ENCODE assay signal across 18 cellular contexts in the genomic region with DNA sequence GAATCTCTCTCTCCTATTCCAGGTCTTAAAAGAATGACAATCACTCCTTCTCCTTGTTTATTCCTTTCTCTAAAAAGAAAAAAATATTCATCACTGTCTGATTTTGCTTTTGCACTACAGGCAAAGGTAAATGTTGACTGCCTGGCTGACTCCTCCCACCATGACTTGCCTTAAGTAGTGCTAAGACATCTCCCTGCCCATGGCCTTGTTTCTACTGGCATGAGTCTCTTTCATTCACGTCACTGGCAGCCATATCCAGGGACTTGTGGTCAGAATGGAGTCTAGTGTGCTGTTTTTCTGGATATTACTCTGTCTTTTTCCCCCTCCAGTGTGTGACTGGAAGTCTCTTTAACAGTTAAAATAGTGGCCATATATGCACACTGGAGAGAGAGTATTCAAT.
DNase-seq lines count a peak whose midpoint lies in the region; ATAC-seq and TF ChIP-seq lines count a peak whose summit lies in the region.
"Had no signal": no experiment of that assay in that cellular context is flagged by ENCODE, and none has a peak within 500 bp of the region (broad histone marks: within the 10 kb centered on the region; RNA-seq: fewer than 3 reads in every experiment).

No MANE protein-coding gene starts in this region.

- no peak overlapping the region for H3K18ac ChIP-seq in trophoblast cell (ENCODE audit: low read length)

- H4K12ac ChIP-seq in trophoblast cell (ENCODE audit: low read depth, low read length) = no peak overlapping the region

- H3K4ac ChIP-seq in trophoblast cell (ENCODE audit: low read depth, low read length) = no peak overlapping the region

- no CpG with 5 or more reads among the region's 1 CpG for WGBS in trophoblast cell (ENCODE audit: extremely low coverage, insufficient coverage, insufficient read length)

- in situ Hi-C loops in brain microvascular endothelial cell (cut with HindIII; ENCODE audit: low pct_ligation_motif_present, low sequenced_read_pairs) = no loop called here

- H2BK5ac ChIP-seq in trophoblast cell (ENCODE audit: low read depth, low read length, poor library complexity) = no peak overlapping the region

- H3K79me2 ChIP-seq in DND-41 (ENCODE audit: insufficient read depth, low read length) (no peaks in the 10 kb centered on the region), trophoblast cell (ENCODE audit: control insufficient read depth, insufficient read depth, low read length, poor library complexity) (no peaks in the 10 kb centered on the region)

- no peak overlapping the region for H2AK5ac ChIP-seq in trophoblast cell (ENCODE audit: low read length)

- H3K27ac ChIP-seq in DND-41 (ENCODE audit: low read length) (no peak overlapping the region), brain microvascular endothelial cell (no peak overlapping the region), trophoblast cell (ENCODE audit: low read depth, low read length) (no peak overlapping the region)
- H3K27ac ChIP-seq: adrenal gland, colonic mucosa, tibial artery had no signal

- no peak overlapping the region for H2BK12ac ChIP-seq in trophoblast cell (ENCODE audit: low read length)

- no peak for ATAC-seq in DND-41 (ENCODE audit: insufficient read depth, low read depth)
- no peak for ATAC-seq in HG03108 (IDR thresholded peaks at IDR 0.05; ENCODE audit: unreplicated experiment)

- no peak overlapping the region for H4K8ac ChIP-seq in trophoblast cell (ENCODE audit: low read depth, low read length)

- no peak overlapping the region for H4K91ac ChIP-seq in trophoblast cell (ENCODE audit: low read depth, low read length)

- H3K4me2 ChIP-seq in DND-41 (ENCODE audit: insufficient read depth, low read length) (no peak overlapping the region), trophoblast cell (ENCODE audit: low read length) (no peak overlapping the region)

- H3K4me1 ChIP-seq in DND-41 (ENCODE audit: insufficient read depth, low read length) (peaks cover 8% of the 10 kb centered on the region), trophoblast cell (ENCODE audit: control insufficient read depth in 1 of 2, insufficient read depth in 2 of 2, low read length in 2 of 2) (no peaks in the 10 kb centered on the region)
- H3K4me1 ChIP-seq: adrenal gland, colonic mucosa, tibial artery had no signal

- H3K4me3 ChIP-seq in DND-41 (ENCODE audit: low read depth in 1 of 2, low read length in 2 of 2) (no peak overlapping the region), brain microvascular endothelial cell (ENCODE audit: low read depth, low read length) (no peak overlapping the region), trophoblast cell (ENCODE audit: low read depth, low read length) (no peak overlapping the region)
- H3K4me3 ChIP-seq: adrenal gland, colonic mucosa, heart right ventricle, skin epidermis, tibial artery had no signal

- H2AFZ ChIP-seq in DND-41 (ENCODE audit: low read depth, low read length) (peak overlapping the region; percentile 23), trophoblast cell (ENCODE audit: insufficient read depth, low read length, poor library complexity) (no peak overlapping the region)

- H3K9me3 ChIP-seq in DND-41 (ENCODE audit: insufficient read depth, low read length, severe bottlenecking) (peaks cover 18% of the 10 kb centered on the region), trophoblast cell (ENCODE audit: insufficient read depth, low read depth, low read length) (no peaks in the 10 kb centered on the region)
- H3K9me3 ChIP-seq: adrenal gland, Caco-2, colonic mucosa, tibial artery had no signal

- H3K79me1 ChIP-seq in trophoblast cell (ENCODE audit: low read length) = no peaks in the 10 kb centered on the region

- H3K23ac ChIP-seq in trophoblast cell (ENCODE audit: low read length) = no peak overlapping the region

- no peak overlapping the region for H3K14ac ChIP-seq in trophoblast cell (ENCODE audit: low read length)

- no peak for DNase-seq in DND-41
- peak; percentile 3 for DNase-seq in HT1080 (ENCODE audit: low read depth)
- peak; percentile 20 for DNase-seq in brain microvascular endothelial cell
- DNase-seq in myocyte (ENCODE audit: low read depth) = peak; percentile 6
- DNase-seq in trophoblast cell = no peak
- DNase-seq in DMS79 (lab: John Stamatoyannopoulos, UW) = no peak
- no peak for DNase-seq in NK-92 treated with Interleukin-12 subunit alpha and Interleukin-12 subunit beta, amount 100 ng/mL, for 24 hours (lab: John Stamatoyannopoulos, UW)
- DNase-seq: adrenal gland, Caco-2, colonic mucosa, heart right ventricle, NCI-H1092, NCI-H2171, NCI-H82, occipital lobe had no signal

- H3K9ac ChIP-seq in DND-41 (ENCODE audit: low read depth, low read length) (no peak overlapping the region), trophoblast cell (ENCODE audit: low read length) (no peak overlapping the region)

- H3K36me3 ChIP-seq in DND-41 (ENCODE audit: insufficient read depth, low read length) (no peaks in the 10 kb centered on the region), brain microvascular endothelial cell (replicated peaks) (no peaks in the 10 kb centered on the region), trophoblast cell (ENCODE audit: control insufficient read depth in 1 of 2, insufficient read depth in 2 of 2, low read length in 2 of 2) (no peaks in the 10 kb centered on the region)
- H3K36me3 ChIP-seq: adrenal gland, colonic mucosa, heart right ventricle, tibial artery had no signal

- TF ChIP-seq CTCF in DND-41 (IDR thresholded peaks at IDR 0.05; ENCODE audit: borderline replicate concordance, extremely low read depth, low read length, poor library complexity, severe bottlenecking) (no peak), brain microvascular endothelial cell (IDR thresholded peaks at IDR 0.05; ENCODE audit: low read depth, low read length, missing control alignments) (no peak)

- H3K27me3 ChIP-seq in DND-41 (ENCODE audit: insufficient read depth, low read length, poor library complexity) = no peaks in the 10 kb centered on the region
- H3K27me3 ChIP-seq in brain microvascular endothelial cell (replicated peaks) = no peaks in the 10 kb centered on the region
- no peaks in the 10 kb centered on the region for H3K27me3 ChIP-seq in trophoblast cell (ENCODE audit: insufficient read depth, low read length)
- H3K27me3 ChIP-seq: adrenal gland, colonic mucosa, heart right ventricle, tibial artery had no signal

- H2BK120ac ChIP-seq in trophoblast cell (ENCODE audit: insufficient read depth, low read length, poor library complexity) = no peak overlapping the region

- no peaks in the 10 kb centered on the region for H4K20me1 ChIP-seq in DND-41 (ENCODE audit: insufficient read depth, low read length)

Comparison
In these comparisons a context has a peak if more than half of its experiments do, and no peak if none do; other contexts are left out.
1. DNase-seq: peak in HT1080 (single experiment), brain microvascular endothelial cell (single experiment) and myocyte (single experiment); none in DND-41 (single experiment), trophoblast cell (0 of 2), DMS79 (single experiment) and NK-92 treated with Interleukin-12 subunit alpha and Interleukin-12 subunit beta, amount 100 ng/mL, for 24 hours (single experiment).